8 cellular contexts compared by ENCODE assay signal in genomic region chr3:49013738-49014660, GRCh38. TPM values are rescaled to one million over a fixed set of nuclear protein-coding genes. Genes with fewer than 3 reads are reported as not detected.
DNase-seq lines count a peak whose midpoint lies in the region; ATAC-seq, FAIRE-seq and TF ChIP-seq lines count a peak whose summit lies in the region.

No MANE protein-coding gene starts in this region.

- peak; percentile 44 for FAIRE-seq in GM12892 (lab: Jason Lieb, UNC)

- H3K36me3 Mint-ChIP-seq in T-cell (peaks cover 20% of the 10 kb centered on the region), endothelial cell (ENCODE audit: low read depth, unreplicated experiment) (peaks cover 25% of the 10 kb centered on the region)

- no peak overlapping the region for H3K27ac ChIP-seq in parathyroid adenoma

- no peak overlapping the region for H3K4me2 ChIP-seq in parathyroid adenoma (ENCODE audit: low read length)

- H3K9me3 Mint-ChIP-seq in T-cell: no peaks in the 10 kb centered on the region
- no peaks in the 10 kb centered on the region for H3K9me3 Mint-ChIP-seq in endothelial cell (ENCODE audit: unreplicated experiment)

- H3K4me1 ChIP-seq in BE2C (no peaks in the 10 kb centered on the region), parathyroid adenoma (peaks cover 7% of the 10 kb centered on the region)

- H3K27me3 Mint-ChIP-seq in T-cell (no peaks in the 10 kb centered on the region), endothelial cell (ENCODE audit: unreplicated experiment) (peaks cover 27% of the 10 kb centered on the region)

- peak; percentile 62 for TF ChIP-seq POLR2A in GM12892 (IDR thresholded peaks at IDR 0.05; ENCODE audit: low read depth, low read length)

- peak; percentile 56 for TF ChIP-seq CTCF in BE2C (IDR thresholded peaks at IDR 0.05; ENCODE audit: low read depth, low read length)
- TF ChIP-seq CTCF in endothelial cell (IDR thresholded peaks at IDR 0.05; ENCODE audit: unreplicated experiment): peak; percentile 70
- peak; percentile 66 for TF ChIP-seq CTCF in parathyroid adenoma (IDR thresholded peaks at IDR 0.05)

- POLR2A ChIA-PET in T-cell (lab: Charles Lee): interaction anchor here (0.5 to 1.1 kb wide), 4 partner anchors 14 to 285 kb away, joined by 3 to 7 read pairs (median 5); no protein-coding TSS in a partner anchor

- H3K4me3 ChIP-seq in BE2C (ENCODE audit: low read depth, low read length) (no peak overlapping the region), parathyroid adenoma (ENCODE audit: low read depth, low read length) (no peak overlapping the region)

- H3K4me1 Mint-ChIP-seq in T-cell (peaks cover 23 to 37% (median 28%) of the 10 kb centered on the region in 3 donors), endothelial cell (ENCODE audit: unreplicated experiment) (peaks cover 6% of the 10 kb centered on the region)

- no peaks in the 10 kb centered on the region for H3K9me3 ChIP-seq in BE2C
- no peaks in the 10 kb centered on the region for H3K9me3 ChIP-seq in parathyroid adenoma (ENCODE audit: control insufficient read depth, low read length)

- DNase-seq in BE2C: peak; percentile 57
- peak; percentile 61 for DNase-seq in GM12892 (ENCODE audit: insufficient read length)
- DNase-seq in T-cell: peak in 16 of 34 experiments; percentile 19 to 55 (median 36)
- DNase-seq in endothelial cell (ENCODE audit: low spot score): peak; percentile 63
- DNase-seq in GDM1 (lab: John Stamatoyannopoulos, UW): no peak

- no peak overlapping the region for H2AFZ ChIP-seq in parathyroid adenoma

- peaks cover 31% of the 10 kb centered on the region for H3K36me3 ChIP-seq in BE2C
- H3K36me3 ChIP-seq in parathyroid adenoma (ENCODE audit: control insufficient read depth, insufficient read depth, low read length): no peaks in the 10 kb centered on the region

- ATAC-seq in T-cell (replicated peaks in 1 of 4) (peak; percentile 26 to 36 (median 31)), HG03039 (IDR thresholded peaks at IDR 0.05; ENCODE audit: unreplicated experiment) (no peak), GM21717 (IDR thresholded peaks at IDR 0.05; ENCODE audit: unreplicated experiment) (no peak)

- H3K27ac Mint-ChIP-seq in T-cell (no peak overlapping the region), endothelial cell (ENCODE audit: unreplicated experiment) (no peak overlapping the region)

- peaks cover 3% of the 10 kb centered on the region for H3K79me2 ChIP-seq in parathyroid adenoma

- H3K27me3 ChIP-seq in BE2C (no peaks in the 10 kb centered on the region), parathyroid adenoma (ENCODE audit: control insufficient read depth, insufficient read depth, low read length) (no peaks in the 10 kb centered on the region)

- H3K4me3 Mint-ChIP-seq in T-cell: no peak overlapping the region
- no peak overlapping the region for H3K4me3 Mint-ChIP-seq in endothelial cell (ENCODE audit: unreplicated experiment)

- CTCF ChIA-PET in T-cell (lab: Charles Lee): interaction anchor here (0.9 to 4.2 kb wide), 4 partner anchors 22 to 27 kb away, joined by 4 to 11 read pairs (median 5); no protein-coding TSS in a partner anchor

- H3K9ac ChIP-seq in parathyroid adenoma: no peak overlapping the region

RNA-seq across cellular contexts. Expression of gene DALRD3, which starts 4.4 kb away (rescaled TPM):
- 25.8 TPM for polyA plus RNA-seq in BE2C (2012; ENCODE audit: insufficient read depth, insufficient read length, low read depth)
- 20.5 TPM for polyA plus RNA-seq in GM12892 (2012; ENCODE audit: missing spikeins)
- total RNA-seq in T-cell (10 to 100 TPM; 20.8 to 35.1 (median 30.3) TPM), endothelial cell (ENCODE audit: unreplicated experiment) (27.8 TPM)

RNA-seq across cellular contexts. Expression of gene WDR6, which starts 6.8 kb away (rescaled TPM):
- polyA plus RNA-seq in BE2C (2012; ENCODE audit: insufficient read depth, insufficient read length, low read depth): 203 TPM
- polyA plus RNA-seq in GM12892 (2012; ENCODE audit: missing spikeins): 124 TPM
- total RNA-seq in T-cell (100 to 1,000 TPM; 204 to 300 (median 293) TPM), endothelial cell (ENCODE audit: unreplicated experiment) (148 TPM)

RNA-seq across cellular contexts. Expression of gene NDUFAF3, which starts 7.9 kb away (rescaled TPM):
- polyA plus RNA-seq in BE2C (2012; ENCODE audit: insufficient read depth, insufficient read length, low read depth): 197 TPM
- polyA plus RNA-seq in GM12892 (2012; ENCODE audit: missing spikeins): 45.3 TPM
- 10 to 100 TPM; 62.8 to 92.1 (median 78.1) TPM for total RNA-seq in T-cell
- 32.3 TPM for total RNA-seq in endothelial cell (ENCODE audit: unreplicated experiment)

RNA-seq across cellular contexts. Expression of gene IMPDH2, which starts 15.2 kb away (rescaled TPM):
- polyA plus RNA-seq in BE2C (2012; ENCODE audit: insufficient read depth, insufficient read length, low read depth): 68.3 TPM
- 252 TPM for polyA plus RNA-seq in GM12892 (2012; ENCODE audit: missing spikeins)
- total RNA-seq in T-cell: 100 to 1,000 TPM; 110 to 160 (median 149) TPM
- 111 TPM for total RNA-seq in endothelial cell (ENCODE audit: unreplicated experiment)

RNA-seq across cellular contexts. Expression of gene P4HTM, which starts 24.0 kb away (rescaled TPM):
- 18.3 TPM for polyA plus RNA-seq in BE2C (2012; ENCODE audit: insufficient read depth, insufficient read length, low read depth)
- polyA plus RNA-seq in GM12892 (2012; ENCODE audit: missing spikeins): 9.7 TPM
- total RNA-seq in T-cell (10 to 100 TPM; 40.4 to 79.0 (median 73.6) TPM), endothelial cell (ENCODE audit: unreplicated experiment) (9.3 TPM)

Comparison
In these comparisons a context has a peak if more than half of its experiments do, and no peak if none do; other contexts are left out.
1. ATAC-seq: peak in T-cell (4 of 4); none in HG03039 (single experiment) and GM21717 (single experiment).
2. Peak in every context shown above with its lines, with median percentiles within 50 percentile points of each other: CTCF ChIP-seq.